ENCODE assay signal across 17 cellular contexts in the genomic region with DNA sequence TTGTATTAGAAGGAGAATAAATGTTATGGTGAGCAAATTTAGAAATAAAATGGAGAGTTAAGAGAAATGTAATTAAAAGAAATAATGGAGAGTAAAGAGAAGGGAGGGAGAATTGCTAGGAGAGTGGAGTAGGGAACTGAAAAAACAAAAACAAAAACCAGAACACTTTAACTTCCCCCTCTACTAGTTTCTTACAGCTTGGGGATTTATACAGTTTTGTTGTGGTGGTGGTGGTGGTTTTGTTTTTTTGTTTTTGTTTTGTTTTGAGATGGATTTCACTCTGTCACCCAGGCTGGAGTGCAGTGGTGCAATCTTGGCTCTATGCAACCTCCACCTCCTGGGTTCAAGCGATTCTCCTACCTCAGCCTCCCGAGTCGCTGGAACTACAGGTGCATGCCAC.
A peak's percentile ranks its signal among the peaks of the same experiment; 100 is the strongest.
DNase-seq lines count a peak whose midpoint lies in the region; ATAC-seq and TF ChIP-seq lines count a peak whose summit lies in the region.
"Had no signal": no experiment of that assay in that cellular context is flagged by ENCODE, and none has a peak within 500 bp of the region (broad histone marks: within the 10 kb centered on the region; RNA-seq: fewer than 3 reads in every experiment).

No MANE protein-coding gene starts in this region.

- no peaks in the 10 kb centered on the region for H3K9me3 Mint-ChIP-seq in endothelial cell (ENCODE audit: unreplicated experiment)

- H3K4me1 Mint-ChIP-seq in endothelial cell (ENCODE audit: unreplicated experiment) = no peaks in the 10 kb centered on the region

- no peak overlapping the region for H3K27ac Mint-ChIP-seq in endothelial cell (ENCODE audit: unreplicated experiment)
- H3K27ac Mint-ChIP-seq: activated naive CD8-positive, alpha-beta T cell treated with anti-CD3 and anti-CD28 coated beads, Interleukin-2, amount 50 U/mL, for 24 hours had no signal

- ATAC-seq in GM19324 (IDR thresholded peaks at IDR 0.05; ENCODE audit: low FRiP score, unreplicated experiment) (peak; percentile 72), HG02588 (IDR thresholded peaks at IDR 0.05; ENCODE audit: unreplicated experiment) (peak; percentile 94), HG03175 (IDR thresholded peaks at IDR 0.05; ENCODE audit: unreplicated experiment) (peak; percentile 85)
- ATAC-seq: activated naive CD8-positive, alpha-beta T cell treated with anti-CD3 and anti-CD28 coated beads, Interleukin-2, amount 50 U/mL, for 24 hours; Panc1 had no signal

- TF ChIP-seq CTCF in GM10248 (IDR thresholded peaks at IDR 0.05; ENCODE audit: control extremely low read depth, extremely low read depth, low read depth, missing control alignments) (no peak), endothelial cell (IDR thresholded peaks at IDR 0.05; ENCODE audit: unreplicated experiment) (no peak)

- POLR2A ChIA-PET in GM10248 (lab: Yijun Ruan, JAX) = no interaction called here

- H3K4me3 Mint-ChIP-seq in endothelial cell (ENCODE audit: unreplicated experiment) = no peak overlapping the region
- H3K4me3 Mint-ChIP-seq: activated naive CD8-positive, alpha-beta T cell treated with anti-CD3 and anti-CD28 coated beads, Interleukin-2, amount 50 U/mL, for 24 hours had no signal

- CTCF ChIA-PET in GM10248 (lab: Yijun Ruan, JAX) = no interaction called here

- H3K27me3 Mint-ChIP-seq in endothelial cell (ENCODE audit: unreplicated experiment) = peaks cover 3% of the 10 kb centered on the region

- H3K36me3 Mint-ChIP-seq in endothelial cell (ENCODE audit: low read depth, unreplicated experiment) = no peaks in the 10 kb centered on the region

- DNase-seq in GM10248 (ENCODE audit: extremely low spot score) (peak; percentile 32), endothelial cell (ENCODE audit: low spot score) (no peak), GDM1 (lab: John Stamatoyannopoulos, UW) (no peak), GM03348 (ENCODE audit: low spot score) (no peak), AG08396 (ENCODE audit: low spot score) (no peak)
- DNase-seq: activated CD8-positive, alpha-beta memory T cell treated with anti-CD3 and anti-CD28 coated beads for 24 hours; activated naive CD8-positive, alpha-beta T cell treated with anti-CD3 and anti-CD28 coated beads, Interleukin-2, amount 50 U/mL, for 24 hours; DMS79 treated with DMSO at 0.1 percent for 48 hours; KBM-7; left ventricle myocardium inferior; NCI-H2081; stimulated activated CD4-positive, alpha-beta T cell treated with anti-CD3 and anti-CD28 coated beads, Interleukin-15, amount 100 ng/mL, for 24 hours; T-helper 9 cell had no signal
